ENCODE assay signal across 7 cellular contexts in genomic region chrX:74162199-74162598, GRCh38.
"Had no signal": no experiment of that assay in that cellular context is flagged by ENCODE, and none has a peak within 500 bp of the region (broad histone marks: within the 10 kb centered on the region; RNA-seq: fewer than 3 reads in every experiment).

No MANE protein-coding gene starts in this region.

- H3K4me3 ChIP-seq: K562 had no signal

- FAIRE-seq: HepG2 had no signal

- DNase-seq: IMR-90, KBM-7, KG1 had no signal

- ATAC-seq: HepG2, K562 had no signal

- H3K27ac ChIP-seq: HL-60 had no signal

- H3K27ac Mint-ChIP-seq: IgD-negative memory B cell had no signal
